ENCODE assay signal across 20 cellular contexts in genomic region chr13:62194371-62194770, GRCh38.
DNase-seq lines count a peak whose midpoint lies in the region; ATAC-seq, FAIRE-seq and TF ChIP-seq lines count a peak whose summit lies in the region.
"Had no signal": no experiment of that assay in that cellular context is flagged by ENCODE, and none has a peak within 500 bp of the region (broad histone marks: within the 10 kb centered on the region; RNA-seq: fewer than 3 reads in every experiment).

No MANE protein-coding gene starts in this region.

- POLR2A ChIA-PET in HEK293 (lab: Yijun Ruan, JAX) (no interaction called here), OCI-LY7 (lab: Charles Lee) (no interaction called here)

- CTCF ChIA-PET in HEK293 (lab: Yijun Ruan, JAX), result no interaction called here
- CTCF ChIA-PET in OCI-LY7 (lab: Charles Lee; ENCODE audit: unreplicated experiment), result no interaction called here

- peak overlapping the region; percentile 28; the same call in 1 of the 2 replicates for H2AFZ ChIP-seq in OCI-LY7 (ENCODE audit: low read length)
- H2AFZ ChIP-seq: GM23248 had no signal

- ATAC-seq in left lung, result no peak
- ATAC-seq: GM12878 had no signal

- no peak overlapping the region for H3K27ac ChIP-seq in HEK293 (ENCODE audit: extremely low read depth, low read depth, low read length)
- H3K27ac ChIP-seq in OCI-LY7 (ENCODE audit: low read depth, low read length, poor library complexity, severe bottlenecking), result no peak overlapping the region
- H3K27ac ChIP-seq in left lung, result no peak overlapping the region
- H3K27ac ChIP-seq: GM23248 had no signal

- H3K36me3 ChIP-seq in HEK293 (ENCODE audit: control insufficient read depth in 2 of 2, insufficient read depth in 1 of 2, low read length in 2 of 2) (no peaks in the 10 kb centered on the region), OCI-LY7 (ENCODE audit: insufficient read depth, low read length) (no peaks in the 10 kb centered on the region), left lung (no peaks in the 10 kb centered on the region)

- H4K20me1 ChIP-seq in OCI-LY7 (ENCODE audit: insufficient read depth, low read length), result no peaks in the 10 kb centered on the region

- H3K4me3 ChIP-seq in HEK293 (ENCODE audit: low read depth, low read length), result no peak overlapping the region
- H3K4me3 ChIP-seq in OCI-LY7 (ENCODE audit: low read depth, low read length, poor library complexity, severe bottlenecking), result no peak overlapping the region
- no peak overlapping the region for H3K4me3 ChIP-seq in left lung
- H3K4me3 ChIP-seq: GM12878, GM23248 had no signal

- peak; percentile 43 for FAIRE-seq in H54 (lab: Jason Lieb, UNC)
- FAIRE-seq: GM19239, H1 had no signal

- BruUV-seq in OCI-LY7 (replicated peaks; lab: Mats Ljungman, UMichigan), result no TSS peak

- H3K4me1 ChIP-seq in HEK293 (ENCODE audit: control insufficient read depth, insufficient read depth, low read length), result no peaks in the 10 kb centered on the region
- no peaks in the 10 kb centered on the region for H3K4me1 ChIP-seq in OCI-LY7 (ENCODE audit: insufficient read depth, low read length, poor library complexity, severe bottlenecking)
- no peaks in the 10 kb centered on the region for H3K4me1 ChIP-seq in left lung

- no peaks in the 10 kb centered on the region for H3K79me2 ChIP-seq in OCI-LY7 (ENCODE audit: insufficient read depth, low read depth, low read length)

- TF ChIP-seq POLR2A in H54 (IDR thresholded peaks at IDR 0.05; ENCODE audit: low read depth, low read length), result no peak

- H3K9me3 ChIP-seq in HEK293 (ENCODE audit: control insufficient read depth, insufficient read depth, low read depth, low read length) (no peaks in the 10 kb centered on the region), OCI-LY7 (ENCODE audit: low read length) (no peaks in the 10 kb centered on the region; the same call in 1 of the 2 replicates), left lung (peaks cover 0 to 2% of the 10 kb centered on the region in 2 donors)

- no peak for TF ChIP-seq CTCF in HEK293 (tag by site-specific recombination; IDR thresholded peaks at IDR 0.05)
- no peak for TF ChIP-seq CTCF in OCI-LY7 (conservative IDR thresholded peaks at IDR 0.05; ENCODE audit: low read length)
- TF ChIP-seq CTCF in left lung (IDR thresholded peaks at IDR 0.05), result no peak

- no peak for DNase-seq in H54 (ENCODE audit: insufficient read length, low spot score)
- no peak for DNase-seq in OCI-LY7 (ENCODE audit: low spot score)
- peak; percentile 55 for DNase-seq in kidney tubule cell (ENCODE audit: low spot score)
- DNase-seq in HT-29 (ENCODE audit: low spot score), result no peak
- DNase-seq in posterior cingulate gyrus, result no peak
- DNase-seq in left lung, result no peak
- no peak for DNase-seq in T-helper 2 cell
- DNase-seq: C1 segment of cervical spinal cord; Calu3; CD4-positive, alpha-beta memory T cell; COR-L47; DMS153; DND-41; GDM1; GM23248; H9 had no signal

- H3K9me2 ChIP-seq in OCI-LY7 (ENCODE audit: insufficient read depth, low read length), result no peaks in the 10 kb centered on the region

- intact Hi-C loops in OCI-LY7 (cut with micrococcal nuclease; ENCODE audit: unreplicated experiment), result no loop called here
- intact Hi-C loops in posterior cingulate gyrus (cut with DNase I), result no loop called here
- intact Hi-C loops in left lung (cut with DNase I), result no loop called here

- no peaks in the 10 kb centered on the region for H3K27me3 ChIP-seq in left lung

- no peak overlapping the region for H3K4me2 ChIP-seq in OCI-LY7 (ENCODE audit: low read length)

TF ChIP-seq in HEK293, 187 proteins besides CTCF, POLR2A, EP300 and RAD21:
- TF ChIP-seq HOXA7 (CRISPR knock-in tag; IDR thresholded peaks at IDR 0.05; ENCODE audit: borderline replicate concordance) (no peak), ATF2 (tag by site-specific recombination; IDR thresholded peaks at IDR 0.05; ENCODE audit: low read depth) (0 out of 2 replicates have a peak, but pooled peaks have one; percentile 27), ZNF140 (tag by site-specific recombination; IDR thresholded peaks at IDR 0.05) (no peak), ZNF354C (tag by site-specific recombination; IDR thresholded peaks at IDR 0.05; ENCODE audit: borderline replicate concordance, low read depth) (no peak), ZNF501 (tag by site-specific recombination; IDR thresholded peaks at IDR 0.05) (no peak), MEIS1 (CRISPR knock-in tag; IDR thresholded peaks at IDR 0.05; ENCODE audit: borderline replicate concordance) (no peak)
